In genomic region chr16:695355-696089, GRCh38 we compare ENCODE assay signal across 9 cellular contexts. TPM values are rescaled to one million over a fixed set of nuclear protein-coding genes. Genes with fewer than 3 reads are reported as not detected.
DNase-seq lines count a peak whose midpoint lies in the region; ATAC-seq and TF ChIP-seq lines count a peak whose summit lies in the region.
"Had no signal": no experiment of that assay in that cellular context is flagged by ENCODE, and none has a peak within 500 bp of the region (broad histone marks: within the 10 kb centered on the region; RNA-seq: fewer than 3 reads in every experiment).

No MANE protein-coding gene starts in this region.

- H3K56ac ChIP-seq in IMR-90 (ENCODE audit: extremely low read depth, insufficient read depth, low read length) = no peak overlapping the region

- no peak overlapping the region for H3K23ac ChIP-seq in IMR-90 (ENCODE audit: low read depth, low read length)

- H3K36me3 ChIP-seq in IMR-90 (ENCODE audit: control insufficient read depth, insufficient read depth, low read length) = no peaks in the 10 kb centered on the region
- no peaks in the 10 kb centered on the region for H3K36me3 ChIP-seq in osteoblast (ENCODE audit: insufficient read depth, low read length)

- no peak overlapping the region for H4K8ac ChIP-seq in IMR-90 (ENCODE audit: low read depth in 2 of 2, low read length in 2 of 2)

- H3K18ac ChIP-seq in IMR-90 (ENCODE audit: low read depth, low read length) = no peak overlapping the region

- H2BK5ac ChIP-seq in IMR-90 (ENCODE audit: low read depth, low read length, poor library complexity, severe bottlenecking) = no peak overlapping the region

- CTCF ChIA-PET in IMR-90 (lab: Yijun Ruan, JAX) (no interaction called here), HEK293T (lab: Yijun Ruan, JAX) (interaction anchor here (1.0 kb wide), 1 partner anchor 10 kb away, joined by 3 read pairs; the partner anchor contains the start of gene FBXL16)

- TF ChIP-seq CTCF in IMR-90 (conservative IDR thresholded peaks at IDR 0.05; ENCODE audit: low read depth, low read length) (no peak), osteoblast (IDR thresholded peaks at IDR 0.05; ENCODE audit: extremely low read depth, low read depth, low read length) (no peak)

- H3K4me2 ChIP-seq in IMR-90 (ENCODE audit: low read depth, low read length) (0 out of 2 replicates have a peak overlapping the region, but pooled peaks have one; percentile 22), osteoblast (ENCODE audit: insufficient read depth, low read length) (no peak overlapping the region)

- H3K9me1 ChIP-seq in IMR-90 (ENCODE audit: insufficient read depth, low read length) = peaks cover 4% of the 10 kb centered on the region; the same call in 1 of the 2 replicates

- dilution Hi-C loops in IMR-90 (cut with HindIII; ENCODE audit: low sequenced_read_pairs, unreplicated experiment) = no loop called here

- BruUV-seq in IMR-90 (replicated peaks; lab: Mats Ljungman, UMichigan) = no TSS peak

- H3K79me2 ChIP-seq in osteoblast (ENCODE audit: insufficient read depth, low read length) = no peaks in the 10 kb centered on the region

- POLR2A ChIA-PET in IMR-90 (lab: Charles Lee; ENCODE audit: unreplicated experiment) (no interaction called here), HEK293T (lab: Yijun Ruan, JAX) (interaction anchor here (1.0 to 1.4 kb wide), 3 partner anchors 24 to 26 kb away, joined by 3 read pairs; partner anchors contain the start of gene ANTKMT)

- no peak overlapping the region for H2AK9ac ChIP-seq in IMR-90 (replicated peaks; ENCODE audit: low read depth, low read length, poor library complexity)

- no peak overlapping the region for H3K4ac ChIP-seq in IMR-90 (ENCODE audit: low read depth, low read length)

- intact Hi-C loops in IMR-90 (cut with micrococcal nuclease) = no loop called here

- H2AFZ ChIP-seq in IMR-90 (replicated peaks; ENCODE audit: low read length, poor library complexity) (peak overlapping the region; percentile 78), osteoblast (ENCODE audit: low read length) (no peak overlapping the region)

- H3K4me1 ChIP-seq in IMR-90 (ENCODE audit: control insufficient read depth, insufficient read depth, low read length) (peaks cover 3% of the 10 kb centered on the region; the same call in 1 of the 2 replicates), osteoblast (ENCODE audit: insufficient read depth, low read length) (no peaks in the 10 kb centered on the region)

- H3K79me1 ChIP-seq in IMR-90 (ENCODE audit: low read depth in 1 of 2, low read length in 2 of 2) = no peaks in the 10 kb centered on the region

- no peak overlapping the region for H2AK5ac ChIP-seq in IMR-90 (ENCODE audit: low read depth, low read length)

- peaks cover 4% of the 10 kb centered on the region for H4K20me1 ChIP-seq in IMR-90 (ENCODE audit: insufficient read depth, low read length)
- peaks cover 5% of the 10 kb centered on the region for H4K20me1 ChIP-seq in osteoblast (ENCODE audit: insufficient read depth, low read length)

- no peak overlapping the region for H2BK15ac ChIP-seq in IMR-90 (ENCODE audit: low read depth, low read length)

- no peak overlapping the region for H2BK20ac ChIP-seq in IMR-90 (ENCODE audit: low read depth, low read length)

- H3K9ac ChIP-seq in IMR-90 (ENCODE audit: low read depth, low read length) = no peak overlapping the region

- H3K9me3 ChIP-seq in IMR-90 (ENCODE audit: control insufficient read depth, insufficient read depth, low read length) = no peaks in the 10 kb centered on the region; the same call in 1 of the 2 replicates
- H3K9me3 ChIP-seq in osteoblast (ENCODE audit: low read depth, low read length) = no peaks in the 10 kb centered on the region

- H2BK120ac ChIP-seq in IMR-90 (ENCODE audit: low read depth, low read length) = no peak overlapping the region

- no peak overlapping the region for H3K14ac ChIP-seq in IMR-90 (replicated peaks; ENCODE audit: low read depth, low read length)

- no peak overlapping the region for H4K91ac ChIP-seq in IMR-90 (ENCODE audit: insufficient read depth, low read depth, low read length)

- TF ChIP-seq RAD21 in IMR-90 (IDR thresholded peaks at IDR 0.05; ENCODE audit: low read length) = no peak

- DNase-seq in CD1c-positive myeloid dendritic cell (ENCODE audit: extremely low spot score) = peak; percentile 54
- no peak for DNase-seq in IMR-90
- DNase-seq in T-helper 22 cell (ENCODE audit: low read depth) = peak; percentile 39
- DNase-seq in central memory CD4-positive, alpha-beta T cell = peak; percentile 71
- DNase-seq in osteoblast (ENCODE audit: insufficient read length, low spot score, missing footprints) = peak; percentile 94
- no peak for DNase-seq in HEK293T (ENCODE audit: extremely low spot score)
- DNase-seq in GDM1 (lab: John Stamatoyannopoulos, UW) = no peak
- no peak for DNase-seq in NCI-H524 (lab: John Stamatoyannopoulos, UW)

- no peak for TF ChIP-seq POLR2A in IMR-90 (IDR thresholded peaks at IDR 0.05; ENCODE audit: low read depth, low read length)

- WGBS in IMR-90 (ENCODE audit: extremely low coverage in 2 of 2, insufficient read length in 1 of 2), 2 experiments = 3% methylated on average over 55 of the region's 71 CpGs; no CpG with 5 or more reads in 1 of the 2 experiments

- peak; percentile 36 for ATAC-seq in IMR-90 (ENCODE audit: low read depth)

- peaks cover 62% of the 10 kb centered on the region for H3K27me3 ChIP-seq in IMR-90 (ENCODE audit: control insufficient read depth, insufficient read depth, low read length)
- H3K27me3 ChIP-seq in osteoblast (ENCODE audit: insufficient read depth, low read length) = peaks cover 49% of the 10 kb centered on the region

- in situ Hi-C loops in IMR-90 (cut with MboI; ENCODE audit: low sequenced_read_pairs) = no loop called here

- H4K5ac ChIP-seq in IMR-90 (ENCODE audit: low read depth, low read length) = no peak overlapping the region

- no peak overlapping the region for H3K4me3 ChIP-seq in IMR-90 (ENCODE audit: insufficient read depth, low read depth, low read length)
- no peak overlapping the region for H3K4me3 ChIP-seq in osteoblast (ENCODE audit: insufficient read depth, low read length)

- no peak overlapping the region for H3K27ac ChIP-seq in IMR-90 (ENCODE audit: insufficient read depth, low read length)
- no peak overlapping the region for H3K27ac ChIP-seq in osteoblast (ENCODE audit: low read depth, low read length)
- H3K27ac ChIP-seq: epithelial cell of prostate had no signal

TF ChIP-seq in IMR-90, 13 proteins besides CTCF, POLR2A, EP300 and RAD21:
- TF ChIP-seq CEBPB (IDR thresholded peaks at IDR 0.05; ENCODE audit: low read depth, low read length) = no peak
- TF ChIP-seq, protein P1, sequence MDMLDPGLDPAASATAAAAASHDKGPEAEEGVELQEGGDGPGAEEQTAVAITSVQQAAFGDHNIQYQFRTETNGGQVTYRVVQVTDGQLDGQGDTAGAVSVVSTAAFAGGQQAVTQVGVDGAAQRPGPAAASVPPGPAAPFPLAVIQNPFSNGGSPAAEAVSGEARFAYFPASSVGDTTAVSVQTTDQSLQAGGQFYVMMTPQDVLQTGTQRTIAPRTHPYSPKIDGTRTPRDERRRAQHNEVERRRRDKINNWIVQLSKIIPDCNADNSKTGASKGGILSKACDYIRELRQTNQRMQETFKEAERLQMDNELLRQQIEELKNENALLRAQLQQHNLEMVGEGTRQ (IDR thresholded peaks at IDR 0.05; ENCODE audit: low read depth, low read length) = peak; percentile 58; the same call in 1 of the 2 replicates

TF ChIP-seq in HEK293T, 16 proteins besides CTCF, POLR2A, EP300 and RAD21:
- TF ChIP-seq ZNF384 (IDR thresholded peaks at IDR 0.05) (no peak), TARDBP (IDR thresholded peaks at IDR 0.05) (no peak), FOXM1 (IDR thresholded peaks at IDR 0.05; ENCODE audit: borderline replicate concordance) (no peak)
TF ChIP-seq in HEK293T: peak in this region for 0.

RNA-seq across cellular contexts. Expression of gene WDR24, which starts 5.3 kb away (rescaled TPM):
- total RNA-seq in IMR-90 (2012; rRNA removed) (0.72 and 1.1 TPM in 2 replicates), osteoblast (8.0 and 8.7 TPM in 2 replicates)
- polyA plus RNA-seq in IMR-90 (2012; rRNA removed) = 8.7 and 10.8 TPM in 2 replicates
- 7.8 and 7.9 TPM in 2 replicates for polyA plus RNA-seq in IMR-90 (2012; cell fraction: cytosol; rRNA removed)
- 22.4 and 54.8 TPM in 2 replicates for polyA plus RNA-seq in IMR-90 (2012; cell fraction: nucleus; rRNA removed; ENCODE audit: low replicate concordance)

RNA-seq across cellular contexts. Expression of gene FBXL16, which starts 10.1 kb away (rescaled TPM):
- total RNA-seq in IMR-90 (2012; rRNA removed) (0.18 and 0.56 TPM in 2 replicates), osteoblast (not detected in 2 replicates)
- 2.2 and 3.0 TPM in 2 replicates for polyA plus RNA-seq in IMR-90 (2012; rRNA removed)
- polyA plus RNA-seq in IMR-90 (2012; cell fraction: cytosol; rRNA removed) = 0.88 and 2.6 TPM in 2 replicates
- 1.6 and 4.8 TPM in 2 replicates for polyA plus RNA-seq in IMR-90 (2012; cell fraction: nucleus; rRNA removed; ENCODE audit: low replicate concordance)

RNA-seq across cellular contexts. Expression of gene JMJD8, which starts 11.4 kb away (rescaled TPM):
- 17.2 and 17.7 TPM in 2 replicates for total RNA-seq in IMR-90 (2012; rRNA removed)
- polyA plus RNA-seq in IMR-90 (2012; rRNA removed) = 62.5 and 72.2 TPM in 2 replicates
- 54.7 and 85.9 TPM in 2 replicates for polyA plus RNA-seq in IMR-90 (2012; cell fraction: cytosol; rRNA removed)
- polyA plus RNA-seq in IMR-90 (2012; cell fraction: nucleus; rRNA removed; ENCODE audit: low replicate concordance) = 54.8 and 132 TPM in 2 replicates
- total RNA-seq in osteoblast = 48.0 and 48.5 TPM in 2 replicates

RNA-seq across cellular contexts. Expression of gene STUB1, which starts 15.3 kb away (rescaled TPM):
- 162 and 183 TPM in 2 replicates for total RNA-seq in IMR-90 (2012; rRNA removed)
- polyA plus RNA-seq in IMR-90 (2012; rRNA removed) = 186 and 195 TPM in 2 replicates
- 197 and 230 TPM in 2 replicates for polyA plus RNA-seq in IMR-90 (2012; cell fraction: cytosol; rRNA removed)
- polyA plus RNA-seq in IMR-90 (2012; cell fraction: nucleus; rRNA removed; ENCODE audit: low replicate concordance) = 258 and 444 TPM in 2 replicates
- 88.1 and 102 TPM in 2 replicates for total RNA-seq in osteoblast

RNA-seq across cellular contexts. Expression of gene METRN, which starts 19.4 kb away (rescaled TPM):
- total RNA-seq in IMR-90 (2012; rRNA removed) (6.1 and 8.6 TPM in 2 replicates), osteoblast (30.9 and 33.3 TPM in 2 replicates)
- polyA plus RNA-seq in IMR-90 (2012; rRNA removed) = 48.2 and 91.1 TPM in 2 replicates
- 17.8 and 53.0 TPM in 2 replicates for polyA plus RNA-seq in IMR-90 (2012; cell fraction: cytosol; rRNA removed)
- polyA plus RNA-seq in IMR-90 (2012; cell fraction: nucleus; rRNA removed; ENCODE audit: low replicate concordance) = 15.9 and 43.0 TPM in 2 replicates

Comparison
In these comparisons a context has a peak if more than half of its experiments do, and no peak if none do; other contexts are left out.
1. DNase-seq: peak in CD1c-positive myeloid dendritic cell (single experiment), T-helper 22 cell (single experiment), central memory CD4-positive, alpha-beta T cell (single experiment) and osteoblast (single experiment); none in IMR-90 (single experiment), HEK293T (single experiment), GDM1 (single experiment) and NCI-H524 (0 of 2).